In genomic region chr7:155802291-155802690, GRCh38 we compare ENCODE assay signal across 20 cellular contexts. TPM values are rescaled to one million over a fixed set of nuclear protein-coding genes. Genes with fewer than 3 reads are reported as not detected.
"Had no signal": no experiment of that assay in that cellular context is flagged by ENCODE, and none has a peak within 500 bp of the region (broad histone marks: within the 10 kb centered on the region; RNA-seq: fewer than 3 reads in every experiment).

No MANE protein-coding gene starts in this region.

- H3K9me3 ChIP-seq: body of pancreas, esophagus squamous epithelium, left ventricle myocardium inferior, mucosa of descending colon, right lobe of liver, upper lobe of left lung had no signal

- ATAC-seq: body of pancreas; mucosa of descending colon; natural killer cell; right lobe of liver; stimulated activated naive CD8-positive, alpha-beta T cell treated with anti-CD3 and anti-CD28 coated beads, Interleukin-15, amount 100 ng/mL, for 72 hours had no signal

- H3K9me3 Mint-ChIP-seq: natural killer cell; stimulated activated naive CD8-positive, alpha-beta T cell treated with anti-CD3 and anti-CD28 coated beads, Interleukin-15, amount 100 ng/mL, for 72 hours had no signal

- H3K36me3 Mint-ChIP-seq: natural killer cell had no signal

- H3K36me3 ChIP-seq: esophagus squamous epithelium, left ventricle myocardium inferior, right lobe of liver, upper lobe of left lung had no signal

- H3K27ac Mint-ChIP-seq: natural killer cell; stimulated activated naive CD8-positive, alpha-beta T cell treated with anti-CD3 and anti-CD28 coated beads, Interleukin-15, amount 100 ng/mL, for 72 hours had no signal

- DNase-seq: activated CD8-positive, alpha-beta memory T cell treated with anti-CD3 and anti-CD28 coated beads, Interleukin-2, amount 50 U/mL, for 48 hours; activated naive CD4-positive, alpha-beta T cell treated with Interleukin-2 at 50 U/mL for 16 hours; body of pancreas; central memory CD4-positive, alpha-beta T cell; cortex of kidney; effector CD4-positive, alpha-beta T cell; esophagus squamous epithelium; hippocampal formation; left ventricle myocardium inferior; natural killer cell; SIG-M5; stimulated activated naive CD8-positive, alpha-beta T cell treated with anti-CD3 and anti-CD28 coated beads, Interleukin-15, amount 100 ng/mL, for 72 hours; T1000; upper lobe of left lung had no signal

- H3K27ac ChIP-seq: body of pancreas, esophagus squamous epithelium, left ventricle myocardium inferior, right lobe of liver had no signal

- H3K27me3 ChIP-seq: right lobe of liver had no signal

- H3K4me3 Mint-ChIP-seq: natural killer cell; stimulated activated naive CD8-positive, alpha-beta T cell treated with anti-CD3 and anti-CD28 coated beads, Interleukin-15, amount 100 ng/mL, for 72 hours had no signal

- H3K4me3 ChIP-seq: body of pancreas, mucosa of descending colon, right lobe of liver, smooth muscle cell had no signal

RNA-seq across cellular contexts. Expression of gene SHH, which starts 10.0 kb away (rescaled TPM):
- total RNA-seq: endothelial cell of umbilical vein, esophagus squamous epithelium, fibroblast of villous mesenchyme, left ventricle myocardium inferior, natural killer cell, omental fat pad, smooth muscle cell had no signal
